In genomic region chr14:45807187-45807586, GRCh38 we compare ENCODE assay signal across 27 cellular contexts.
A peak's percentile ranks its signal among the peaks of the same experiment; 100 is the strongest.
DNase-seq lines count a peak whose midpoint lies in the region; ATAC-seq, FAIRE-seq and TF ChIP-seq lines count a peak whose summit lies in the region.
"Had no signal": no experiment of that assay in that cellular context is flagged by ENCODE, and none has a peak within 500 bp of the region (broad histone marks: within the 10 kb centered on the region; RNA-seq: fewer than 3 reads in every experiment).

No MANE protein-coding gene starts in this region.

- no peak overlapping the region for H3K23ac ChIP-seq in mesenchymal stem cell (ENCODE audit: low read length in 2 of 2)

- H3K36me3 ChIP-seq in mammary epithelial cell (ENCODE audit: insufficient read depth, low read length) (no peaks in the 10 kb centered on the region), mesenchymal stem cell (ENCODE audit: control insufficient read depth in 1 of 2, insufficient read depth in 2 of 2, low read depth in 1 of 2, low read length in 2 of 2) (no peaks in the 10 kb centered on the region)
- H3K36me3 ChIP-seq: HAP-1, Peyer's patch had no signal

- peak; percentile 30 for FAIRE-seq in urothelium cell line (lab: Jason Lieb, UNC)
- FAIRE-seq: G401.6, HepG2 had no signal

- H3K27ac ChIP-seq in mammary epithelial cell (ENCODE audit: insufficient read depth, low read depth, low read length) (no peak overlapping the region), mesenchymal stem cell (ENCODE audit: low read length, poor library complexity, severe bottlenecking) (no peak overlapping the region)
- H3K27ac ChIP-seq: C4-2B, GM23248, HL-60, Peyer's patch had no signal

- no peak overlapping the region for H2AK5ac ChIP-seq in mesenchymal stem cell (ENCODE audit: low read length, severe bottlenecking)

- H2BK120ac ChIP-seq in mesenchymal stem cell (ENCODE audit: low read depth, low read length), result no peak overlapping the region

- H3K9me3 ChIP-seq in mammary epithelial cell (replicated peaks; ENCODE audit: insufficient read depth, low read length) (no peaks in the 10 kb centered on the region), mesenchymal stem cell (ENCODE audit: control insufficient read depth, low read length) (no peaks in the 10 kb centered on the region)
- H3K9me3 ChIP-seq: HAP-1, Peyer's patch had no signal

- no peak overlapping the region for H3K27ac Mint-ChIP-seq in MCF 10A (ENCODE audit: low read depth, unreplicated experiment)
- H3K27ac Mint-ChIP-seq: CD8-positive, alpha-beta memory T cell; T-cell had no signal

- H3K9ac ChIP-seq in mammary epithelial cell (ENCODE audit: insufficient read depth, low read length), result no peak overlapping the region
- H3K9ac ChIP-seq in mesenchymal stem cell (ENCODE audit: low read length), result no peak overlapping the region
- H3K9ac ChIP-seq: GM23248 had no signal

- H3K4me1 ChIP-seq in mammary epithelial cell (ENCODE audit: insufficient read depth, low read length), result peaks cover 7% of the 10 kb centered on the region
- no peaks in the 10 kb centered on the region for H3K4me1 ChIP-seq in mesenchymal stem cell (ENCODE audit: control insufficient read depth, insufficient read depth, low read depth, low read length)
- H3K4me1 ChIP-seq: HAP-1, Peyer's patch had no signal

- POLR2A ChIA-PET in MCF 10A (lab: Yijun Ruan, JAX), result no interaction called here

- H3K79me1 ChIP-seq in mesenchymal stem cell (replicated peaks; ENCODE audit: low read length, poor library complexity, severe bottlenecking), result no peaks in the 10 kb centered on the region

- ATAC-seq in GM19397 (IDR thresholded peaks at IDR 0.05; ENCODE audit: unreplicated experiment), result no peak
- ATAC-seq: HepG2, T-cell had no signal

- H2AFZ ChIP-seq in mammary epithelial cell (ENCODE audit: low read depth, low read length) (peak overlapping the region; percentile 4), mesenchymal stem cell (ENCODE audit: low read depth, low read length) (no peak overlapping the region)
- H2AFZ ChIP-seq: GM23248 had no signal

- no peak overlapping the region for H3K4me2 ChIP-seq in mammary epithelial cell (ENCODE audit: insufficient read depth, low read depth, low read length)
- no peak overlapping the region for H3K4me2 ChIP-seq in mesenchymal stem cell (ENCODE audit: low read length, poor library complexity, severe bottlenecking)

- no peak overlapping the region for H3K4me3 Mint-ChIP-seq in MCF 10A (ENCODE audit: unreplicated experiment)
- H3K4me3 Mint-ChIP-seq: CD8-positive, alpha-beta memory T cell; T-cell had no signal

- no peaks in the 10 kb centered on the region for H3K4me1 Mint-ChIP-seq in MCF 10A (ENCODE audit: insufficient read depth, unreplicated experiment)
- H3K4me1 Mint-ChIP-seq: CD8-positive, alpha-beta memory T cell; T-cell had no signal

- DNase-seq in mammary epithelial cell (no peak), MCF 10A (ENCODE audit: unreplicated experiment) (no peak), OCI-M1 (lab: John Stamatoyannopoulos, UW) (peak; percentile 77), mesenchymal stem cell (peak; percentile 45), urothelium cell line (ENCODE audit: low spot score) (no peak), foreskin fibroblast (no peak), GM19240 (ENCODE audit: insufficient read length, low spot score) (no peak)
- DNase-seq: 8988T; AML-193; Calu3; CD8-positive, alpha-beta memory T cell; DMS153; GM23248; KBM-7; MV-4-11; NCI-H1694; NCI-H2081; NCI-H2171; NCI-H524 treated with DMSO at 0.1 percent for 48 hours; Peyer's patch; T-cell had no signal

- no peaks in the 10 kb centered on the region for H3K36me3 Mint-ChIP-seq in MCF 10A (ENCODE audit: insufficient read depth, unreplicated experiment)
- H3K36me3 Mint-ChIP-seq: CD8-positive, alpha-beta memory T cell; T-cell had no signal

- H3K18ac ChIP-seq in mesenchymal stem cell (ENCODE audit: low read depth in 1 of 2, low read length in 2 of 2), result no peak overlapping the region

- peak overlapping the region in 1 of 2 experiments; percentile 88 for H2BK12ac ChIP-seq in mesenchymal stem cell (ENCODE audit: low read length in 2 of 2)

- H3K4me3 ChIP-seq in mammary epithelial cell (replicated peaks in 1 of 3; ENCODE audit: insufficient read depth in 1 of 3, low read depth in 2 of 3, low read length in 3 of 3), result no peak overlapping the region
- H3K4me3 ChIP-seq in mesenchymal stem cell (ENCODE audit: insufficient read depth in 1 of 2, low read depth in 1 of 2, low read length in 2 of 2), result no peak overlapping the region
- no peak overlapping the region for H3K4me3 ChIP-seq in foreskin fibroblast (ENCODE audit: low read depth in 1 of 2, low read length in 2 of 2)
- H3K4me3 ChIP-seq: GM23248, HAP-1, Peyer's patch had no signal

- dilution Hi-C loops in mammary epithelial cell (cut with HindIII; ENCODE audit: low sequenced_read_pairs), result no loop called here

- no peak overlapping the region for H2BK15ac ChIP-seq in mesenchymal stem cell (ENCODE audit: low read depth, poor library complexity, severe bottlenecking)

- H4K8ac ChIP-seq in mesenchymal stem cell (ENCODE audit: low read length), result no peak overlapping the region

- no peaks in the 10 kb centered on the region for H3K9me3 Mint-ChIP-seq in MCF 10A (ENCODE audit: unreplicated experiment)

- H3K14ac ChIP-seq in mesenchymal stem cell (ENCODE audit: low read length in 2 of 2), result no peak overlapping the region

- in situ Hi-C loops in mammary epithelial cell (cut with MboI; ENCODE audit: low sequenced_read_pairs in 2 of 2), result loop anchor here (25.0 kb wide), 1 partner anchor 195 kb away; no protein-coding TSS in a partner anchor

- H3K27me3 ChIP-seq in mammary epithelial cell (ENCODE audit: insufficient read depth, low read length), result no peaks in the 10 kb centered on the region
- H3K27me3 ChIP-seq in mesenchymal stem cell (ENCODE audit: control insufficient read depth in 1 of 2, insufficient read depth in 1 of 2, low read length in 2 of 2), result no peaks in the 10 kb centered on the region
- H3K27me3 ChIP-seq: Peyer's patch had no signal

- H3K79me2 ChIP-seq in mammary epithelial cell (ENCODE audit: insufficient read depth, low read length), result no peaks in the 10 kb centered on the region

- H3K4ac ChIP-seq in mesenchymal stem cell (ENCODE audit: low read depth in 1 of 2, low read length in 2 of 2), result no peak overlapping the region

- BruUV-seq in mammary epithelial cell (replicated peaks; lab: Mats Ljungman, UMichigan) (no TSS peak), MCF 10A (replicated peaks; lab: Mats Ljungman, UMichigan) (no TSS peak)

- no peaks in the 10 kb centered on the region for H4K20me1 ChIP-seq in mammary epithelial cell (ENCODE audit: insufficient read depth, low read length)

- H2BK5ac ChIP-seq in mesenchymal stem cell (ENCODE audit: low read depth, low read length, poor library complexity, severe bottlenecking), result no peak overlapping the region

- TF ChIP-seq CTCF in mammary epithelial cell (conservative IDR thresholded peaks at IDR 0.05 in 1 of 2, IDR thresholded peaks at IDR 0.05 in 1 of 2; ENCODE audit: extremely low read depth in 1 of 2, insufficient read depth in 1 of 2, low read depth in 1 of 2, low read length in 2 of 2), result no peak
- TF ChIP-seq CTCF in MCF 10A (IDR thresholded peaks at IDR 0.05; ENCODE audit: unreplicated experiment), result no peak
- no peak for TF ChIP-seq CTCF in foreskin fibroblast (IDR thresholded peaks at IDR 0.05; ENCODE audit: low read depth, low read length)

- no peaks in the 10 kb centered on the region for H3K27me3 Mint-ChIP-seq in MCF 10A (ENCODE audit: insufficient read depth, unreplicated experiment)
- H3K27me3 Mint-ChIP-seq: CD8-positive, alpha-beta memory T cell; T-cell had no signal

- H4K91ac ChIP-seq in mesenchymal stem cell (ENCODE audit: low read length), result no peak overlapping the region

- intact Hi-C loops in mammary epithelial cell (cut with micrococcal nuclease), result no loop called here
- intact Hi-C loops in MCF 10A (cut with micrococcal nuclease), result no loop called here

- whole genome bisulfite sequencing in mammary epithelial cell (ENCODE audit: low coverage, missing lambda C conversion rate), result 95% methylated on average over 4 of the region's 4 CpGs
- 7% methylated on average over 1 of the region's 4 CpGs for WGBS in mesenchymal stem cell

- CTCF ChIA-PET in mammary epithelial cell (lab: Charles Lee; ENCODE audit: low non-redundant PET), result no interaction called here
- CTCF ChIA-PET in MCF 10A (lab: Yijun Ruan, JAX), result interaction anchor here (0.6 kb wide), 1 partner anchor 885 kb away, joined by 3 read pairs; no protein-coding TSS in a partner anchor

Comparison
In these comparisons a context has a peak if more than half of its experiments do, and no peak if none do; other contexts are left out.
1. DNase-seq: peak in OCI-M1 (single experiment) and mesenchymal stem cell (single experiment); none in mammary epithelial cell (single experiment), MCF 10A (single experiment), urothelium cell line (single experiment), foreskin fibroblast (0 of 2) and GM19240 (single experiment).